ENCODE assay signal across 8 cellular contexts in the genomic region with DNA sequence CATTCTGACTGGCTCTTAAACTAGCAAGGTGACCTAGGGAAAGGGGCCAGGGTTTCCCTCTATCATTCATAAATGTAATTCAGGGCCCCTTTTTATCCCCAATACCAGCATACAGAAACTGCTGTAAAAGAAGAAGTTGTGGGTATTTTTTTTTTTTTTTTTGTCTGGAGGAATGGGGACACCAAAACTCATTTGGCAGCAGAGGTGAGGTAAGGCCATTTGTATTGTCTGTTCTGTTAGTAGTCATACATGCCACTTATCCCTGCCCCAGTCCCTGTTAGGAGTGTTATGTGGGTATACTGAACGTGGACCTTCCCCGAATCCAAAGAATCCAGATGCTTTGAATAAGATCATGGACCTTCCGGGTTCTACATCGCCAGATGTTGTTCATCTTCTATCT. TPM values are rescaled to one million over a fixed set of nuclear protein-coding genes. Genes with fewer than 3 reads are reported as not detected.
DNase-seq lines count a peak whose midpoint lies in the region; ATAC-seq and TF ChIP-seq lines count a peak whose summit lies in the region.

No MANE protein-coding gene starts in this region.

- intact Hi-C loops in right lobe of liver (cut with DNase I), result no loop called here
- intact Hi-C loops in vagina (cut with DNase I), result loop anchor here (5.0 kb wide), 3 partner anchors 40 to 320 kb away; a partner anchor contains a TSS

- H3K36me3 ChIP-seq in right lobe of liver, result no peaks in the 10 kb centered on the region
- H3K36me3 ChIP-seq in vagina, result peaks cover 0 to 5% of the 10 kb centered on the region in 2 donors

- no peaks in the 10 kb centered on the region for H3K27me3 Mint-ChIP-seq in stimulated activated naive CD8-positive, alpha-beta T cell treated with anti-CD3 and anti-CD28 coated beads, Interleukin-15, Interleukin-2, amounts not matched to agents 100 ng/mL and 50 ng/mL, for 24 hours
- no peaks in the 10 kb centered on the region for H3K27me3 Mint-ChIP-seq in activated naive CD8-positive, alpha-beta T cell treated with anti-CD3 and anti-CD28 coated beads for 36 hours

- DNase-seq in stimulated activated naive CD8-positive, alpha-beta T cell treated with anti-CD3 and anti-CD28 coated beads, Interleukin-15, Interleukin-2, amounts not matched to agents 100 U/mL and 50 U/mL, for 24 hours, result no peak
- no peak for DNase-seq in activated naive CD8-positive, alpha-beta T cell treated with anti-CD3 and anti-CD28 coated beads for 36 hours
- DNase-seq in right lobe of liver (no peak), vagina (ENCODE audit: extremely low spot score in 2 of 2) (no peak), NCI-H2196 treated with DMSO at 0.1 percent for 48 hours (lab: John Stamatoyannopoulos, UW; ENCODE audit: unreplicated experiment) (no peak), EL (no peak)

- no peaks in the 10 kb centered on the region for H3K27me3 ChIP-seq in right lobe of liver
- H3K27me3 ChIP-seq in vagina, result no peaks in the 10 kb centered on the region

- TF ChIP-seq CTCF in right lobe of liver (IDR thresholded peaks at IDR 0.05) (no peak), vagina (IDR thresholded peaks at IDR 0.05) (no peak)

- WGBS in right lobe of liver (ENCODE audit: insufficient coverage, low coverage, low lambda C conversion rate, missing lambda C conversion rate), result 52% methylated on average over 4 of the region's 4 CpGs

- H3K36me3 Mint-ChIP-seq in stimulated activated naive CD8-positive, alpha-beta T cell treated with anti-CD3 and anti-CD28 coated beads, Interleukin-15, Interleukin-2, amounts not matched to agents 100 ng/mL and 50 ng/mL, for 24 hours (ENCODE audit: low read depth), result peaks cover 47% of the 10 kb centered on the region
- peaks cover 62% of the 10 kb centered on the region for H3K36me3 Mint-ChIP-seq in activated naive CD8-positive, alpha-beta T cell treated with anti-CD3 and anti-CD28 coated beads for 36 hours

- H3K4me1 ChIP-seq in right lobe of liver, result peaks cover 0 to 68% (median 20%) of the 10 kb centered on the region in 4 donors
- H3K4me1 ChIP-seq in vagina, result peaks cover 78% of the 10 kb centered on the region

- H3K4me3 Mint-ChIP-seq in stimulated activated naive CD8-positive, alpha-beta T cell treated with anti-CD3 and anti-CD28 coated beads, Interleukin-15, Interleukin-2, amounts not matched to agents 100 ng/mL and 50 ng/mL, for 24 hours, result peak overlapping the region; percentile 98
- peak overlapping the region; percentile 95 for H3K4me3 Mint-ChIP-seq in activated naive CD8-positive, alpha-beta T cell treated with anti-CD3 and anti-CD28 coated beads for 36 hours

- TF ChIP-seq POLR2A in right lobe of liver (IDR thresholded peaks at IDR 0.05) (no peak), vagina (IDR thresholded peaks at IDR 0.05) (no peak)

- H3K27ac ChIP-seq in right lobe of liver (peak overlapping the region; percentile 81 to 98 (median 92)), vagina (peak overlapping the region; percentile 99)

- peak overlapping the region; percentile 29 for H3K27ac Mint-ChIP-seq in stimulated activated naive CD8-positive, alpha-beta T cell treated with anti-CD3 and anti-CD28 coated beads, Interleukin-15, Interleukin-2, amounts not matched to agents 100 ng/mL and 50 ng/mL, for 24 hours
- peak overlapping the region; percentile 99 for H3K27ac Mint-ChIP-seq in activated naive CD8-positive, alpha-beta T cell treated with anti-CD3 and anti-CD28 coated beads for 36 hours

- H3K4me3 ChIP-seq in right lobe of liver (peak overlapping the region; percentile 85 to 96 (median 90)), vagina (peak overlapping the region in 1 of 2 donors; percentile 77)

- ATAC-seq in stimulated activated naive CD8-positive, alpha-beta T cell treated with anti-CD3 and anti-CD28 coated beads, Interleukin-15, Interleukin-2, amounts not matched to agents 100 U/mL and 50 U/mL, for 24 hours, result no peak
- no peak for ATAC-seq in right lobe of liver
- ATAC-seq in HG03520 (IDR thresholded peaks at IDR 0.05; ENCODE audit: unreplicated experiment), result no peak

- H3K4me1 Mint-ChIP-seq in stimulated activated naive CD8-positive, alpha-beta T cell treated with anti-CD3 and anti-CD28 coated beads, Interleukin-15, Interleukin-2, amounts not matched to agents 100 ng/mL and 50 ng/mL, for 24 hours (ENCODE audit: low read depth), result peaks cover 74% of the 10 kb centered on the region
- H3K4me1 Mint-ChIP-seq in activated naive CD8-positive, alpha-beta T cell treated with anti-CD3 and anti-CD28 coated beads for 36 hours, result peaks cover 64% of the 10 kb centered on the region

- H3K9me3 Mint-ChIP-seq in stimulated activated naive CD8-positive, alpha-beta T cell treated with anti-CD3 and anti-CD28 coated beads, Interleukin-15, Interleukin-2, amounts not matched to agents 100 ng/mL and 50 ng/mL, for 24 hours, result no peaks in the 10 kb centered on the region
- H3K9me3 Mint-ChIP-seq in activated naive CD8-positive, alpha-beta T cell treated with anti-CD3 and anti-CD28 coated beads for 36 hours, result no peaks in the 10 kb centered on the region

- H3K9me3 ChIP-seq in right lobe of liver (no peaks in the 10 kb centered on the region), vagina (no peaks in the 10 kb centered on the region)

RNA-seq across cellular contexts. Expression of a gene that starts 1.7 kb away (rescaled TPM):
- total RNA-seq in activated naive CD8-positive, alpha-beta T cell treated with anti-CD3 and anti-CD28 coated beads for 36 hours, result 100 to 1,000 TPM; 263 to 265 TPM
- total RNA-seq in right lobe of liver (10 to 100 TPM; 66.6 to 97.9 (median 86.2) TPM), vagina (198 TPM)

RNA-seq across cellular contexts. Expression of a gene that starts 1.9 kb away (rescaled TPM):
- total RNA-seq in activated naive CD8-positive, alpha-beta T cell treated with anti-CD3 and anti-CD28 coated beads for 36 hours, result 100 to 1,000 TPM; 272 to 286 TPM
- total RNA-seq in right lobe of liver (100 to 1,000 TPM; 341 to 557 (median 479) TPM), vagina (300 TPM)

RNA-seq across cellular contexts. Expression of a gene that starts 38.7 kb away (rescaled TPM):
- total RNA-seq in activated naive CD8-positive, alpha-beta T cell treated with anti-CD3 and anti-CD28 coated beads for 36 hours, result 10 to 100 TPM; 32.7 to 36.8 TPM
- total RNA-seq in right lobe of liver (10 to 100 TPM; 13.3 to 41.3 (median 28.7) TPM), vagina (32.9 TPM)
